ENCODE assay signal across 1 cellular context in the genomic region with DNA sequence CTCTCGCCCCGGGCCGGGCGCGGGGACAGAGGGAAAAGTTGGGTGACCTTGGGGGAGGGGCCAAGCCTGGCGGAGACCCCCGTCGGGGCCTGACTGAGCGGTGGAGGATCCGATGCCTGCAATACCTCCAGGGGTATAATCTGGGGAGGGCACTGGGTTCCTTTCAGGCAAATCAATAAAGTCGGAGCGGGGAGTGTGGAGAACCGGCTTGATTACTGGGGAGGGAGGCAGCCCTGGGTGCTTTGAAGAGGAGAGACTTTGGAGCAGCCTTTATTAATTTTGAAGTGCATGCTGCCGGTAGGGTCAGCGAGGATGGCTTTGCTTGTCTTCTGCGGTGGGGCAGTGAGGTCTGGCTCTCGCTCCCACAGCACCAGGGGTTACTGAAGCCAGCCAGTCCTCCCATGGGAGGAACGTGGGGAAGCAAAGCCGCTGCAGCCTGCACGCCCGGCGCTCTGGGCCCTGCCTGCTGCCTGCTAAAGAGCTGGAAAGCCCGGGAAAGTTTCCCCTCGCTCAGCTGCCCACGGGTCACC.
TF ChIP-seq lines count a peak whose summit lies in the region.

No MANE protein-coding gene starts in this region.

TF ChIP-seq in K562, 482 proteins besides CTCF, POLR2A, EP300 and RAD21 (continued from another document):
- TF ChIP-seq HES1 (IDR thresholded peaks at IDR 0.05; ENCODE audit: low read depth) (no peak), ZNF347 (CRISPR knock-in tag; IDR thresholded peaks at IDR 0.05; ENCODE audit: low read depth) (no peak), TAL1 (IDR thresholded peaks at IDR 0.05) (no peak), TAF7 (tag; IDR thresholded peaks at IDR 0.05) (no peak), THAP12 (CRISPR knock-in tag; IDR thresholded peaks at IDR 0.05) (no peak)
